Comparison of ENCODE assay signal across 21 cellular contexts in genomic region chr2:127561371-127561770, GRCh38. TPM values are rescaled to one million over a fixed set of nuclear protein-coding genes. Genes with fewer than 3 reads are reported as not detected.
"Had no signal": no experiment of that assay in that cellular context is flagged by ENCODE, and none has a peak within 500 bp of the region (broad histone marks: within the 10 kb centered on the region; RNA-seq: fewer than 3 reads in every experiment).

No MANE protein-coding gene starts in this region.

- H3K27ac ChIP-seq: adrenal gland, brain microvascular endothelial cell, gastroesophageal sphincter, skin epidermis, WERI-Rb-1 had no signal

- DNase-seq: activated CD4-positive, alpha-beta T cell treated with anti-CD3 and anti-CD28 coated beads for 48 hours; activated CD4-positive, alpha-beta T cell treated with anti-CD3 and anti-CD28 coated beads, Interleukin-2, amount 50 U/mL, for 48 hours; activated naive CD4-positive, alpha-beta T cell treated with Interleukin-2 at 50 U/mL for 16 hours; activated T-cell treated with anti-CD3 and anti-CD28 coated beads, Interleukin-2, amount 50 U/mL, for 4 hours; aorta; brain microvascular endothelial cell; kidney; left colon; naive thymus-derived CD4-positive, alpha-beta T cell; stimulated activated CD4-positive, alpha-beta T cell treated with anti-CD3 and anti-CD28 coated beads, Interleukin-1b, Interleukin-23, amount 100 ng/mL, for 48 hours; stimulated activated CD4-positive, alpha-beta T cell treated with anti-CD3 and anti-CD28 coated beads, Interleukin-4, amount 100 ng/mL, for 4 hours; stimulated activated naive B cell treated with anti-CD40 and anti-IgM and Interleukin-4, amounts not matched to agents 10 μg/mL and 1 μg/mL and 100 μg/mL, for 72 hours; T-helper 17 cell; WERI-Rb-1 had no signal

- H3K9me3 ChIP-seq: adrenal gland had no signal

- H3K4me1 ChIP-seq: adrenal gland, gastroesophageal sphincter had no signal

- H3K27me3 ChIP-seq: adrenal gland, brain microvascular endothelial cell had no signal

- ATAC-seq: activated CD4-positive, CD25-positive, alpha-beta regulatory T cell treated with anti-CD3 and anti-CD28 coated beads, Interleukin-2, amount 50 U/mL, for 24 hours; activated T-cell treated with anti-CD3 and anti-CD28 coated beads, Interleukin-2, amount 50 U/mL, for 4 hours; gastroesophageal sphincter; naive thymus-derived CD4-positive, alpha-beta T cell; sciatic nerve; SK-N-SH treated with all-trans-retinoic acid at 6 μM for 48 hours; stimulated activated naive B cell treated with anti-CD40 and anti-IgM and Interleukin-4, amounts not matched to agents 10 μg/mL and 1 μg/mL and 100 μg/mL, for 72 hours; T-helper 17 cell had no signal

- H3K36me3 ChIP-seq: adrenal gland, brain microvascular endothelial cell, gastroesophageal sphincter, WERI-Rb-1 had no signal

- H3K4me3 ChIP-seq: adrenal gland, gastroesophageal sphincter, skin epidermis had no signal

RNA-seq across cellular contexts. Expression of gene MYO7B, which starts 25.9 kb away (rescaled TPM):
- total RNA-seq: endothelial cell of umbilical vein had no signal
